ENCODE assay signal across 8 cellular contexts in the genomic region with DNA sequence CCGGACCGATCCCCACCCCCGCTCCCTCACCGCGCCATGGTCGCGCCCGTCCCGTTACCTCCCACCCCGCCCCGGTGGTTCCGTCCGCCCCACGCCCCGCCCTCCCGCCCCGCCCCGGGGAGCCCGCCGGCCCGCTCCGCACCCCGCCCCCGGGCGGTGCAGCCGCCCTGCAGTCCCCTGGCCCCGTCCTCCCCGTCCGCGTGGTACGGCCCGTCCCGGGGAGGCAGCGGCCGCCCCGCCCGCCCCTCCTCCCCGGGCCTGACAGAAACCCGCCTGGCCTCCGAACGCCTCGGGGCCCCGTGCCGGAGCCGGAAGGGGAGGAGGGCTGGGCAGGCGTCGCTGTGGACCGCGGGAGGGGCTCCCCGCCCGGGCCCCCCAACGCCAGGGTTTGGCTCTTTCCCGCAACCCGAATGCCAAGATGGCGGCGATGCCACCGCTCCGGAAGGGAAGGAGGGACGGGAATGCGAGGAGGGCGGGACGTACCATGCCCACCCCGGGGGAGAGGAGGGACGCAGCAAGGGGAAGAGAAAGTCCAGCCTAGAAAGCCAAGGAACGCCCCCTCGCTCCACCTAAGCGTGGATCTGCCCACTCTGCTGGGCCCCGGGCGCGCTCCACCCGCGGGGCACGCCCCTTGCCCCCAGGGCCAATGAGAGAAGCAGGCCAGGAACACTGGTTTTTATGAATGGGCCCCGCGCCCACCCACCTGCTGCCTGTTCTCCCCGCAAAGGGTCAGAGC. TPM values are rescaled to one million over a fixed set of nuclear protein-coding genes. Genes with fewer than 3 reads are reported as not detected.
DNase-seq lines count a peak whose midpoint lies in the region; ATAC-seq and TF ChIP-seq lines count a peak whose summit lies in the region.

A gene (minus strand): TSS at position 56 of the 736 bp plus-strand sequence. CDS start 132 bp downstream, outside the sequence.

- H3K4me2 ChIP-seq in DND-41 (ENCODE audit: insufficient read depth, low read length) (peak within 1 kb of the TSS; percentile 86), GM23248 (ENCODE audit: unreplicated experiment) (peak within 1 kb of the TSS; percentile 100)

- H3F3A ChIP-seq in GM23248 (ENCODE audit: insufficient read depth): peaks cover 52% of the 10 kb centered on the region

- in situ Hi-C loops in GM23248 (cut with MboI): no loop called here

- peak; percentile 96 for DNase-seq in DND-41
- peak; percentile 98 for DNase-seq in GM23248
- DNase-seq in Kasumi-1 (lab: John Stamatoyannopoulos, UW): peak; percentile 96
- DNase-seq in RKO (ENCODE audit: low spot score): peak; percentile 96
- peak; percentile 75 for DNase-seq in activated T-helper 1 cell treated with Interleukin-2 at 50 U/mL for 16 hours (ENCODE audit: low read depth)
- peak; percentile 84 for DNase-seq in esophagus squamous epithelium (lab: John Stamatoyannopoulos, UW)
- peak; percentile 99 for DNase-seq in myocyte (ENCODE audit: low read depth)
- DNase-seq in stimulated activated CD8-positive, alpha-beta memory T cell treated with anti-CD3 and anti-CD28 coated beads, Interleukin-7, amount 100 ng/mL, for 4 hours (ENCODE audit: low read depth in 2 of 2): peak; percentile 68 to 81

- H4K20me1 ChIP-seq in DND-41 (ENCODE audit: insufficient read depth, low read length) (peaks cover 37% of the 10 kb centered on the region), GM23248 (ENCODE audit: insufficient read depth) (no peaks in the 10 kb centered on the region)

- H3K27ac ChIP-seq in DND-41 (ENCODE audit: low read length) (peak within 1 kb of the TSS; percentile 86), GM23248 (peak within 1 kb of the TSS; percentile 96), esophagus squamous epithelium (peak within 1 kb of the TSS; percentile 98 to 100 (median 100))

- peak in 1 of 4 donors; percentile 48 for TF ChIP-seq POLR2A in esophagus squamous epithelium (IDR thresholded peaks at IDR 0.05)

- H3K79me2 ChIP-seq in DND-41 (ENCODE audit: insufficient read depth, low read length) (peaks cover 45% of the 10 kb centered on the region), GM23248 (ENCODE audit: insufficient read depth) (peaks cover 45% of the 10 kb centered on the region)

- peaks cover 40% of the 10 kb centered on the region for H3K4me1 ChIP-seq in DND-41 (ENCODE audit: insufficient read depth, low read length)
- peaks cover 21% of the 10 kb centered on the region for H3K4me1 ChIP-seq in GM23248 (ENCODE audit: insufficient read depth)
- peaks cover 16 to 44% (median 22%) of the 10 kb centered on the region in 3 donors for H3K4me1 ChIP-seq in esophagus squamous epithelium

- H3K4me3 ChIP-seq in DND-41 (ENCODE audit: low read depth in 1 of 2, low read length in 2 of 2) (peak within 1 kb of the TSS; percentile 76 to 83), GM23248 (peak within 1 kb of the TSS; percentile 88), esophagus squamous epithelium (peak within 1 kb of the TSS; percentile 60 to 92 (median 79))

- ATAC-seq in DND-41 (ENCODE audit: insufficient read depth, low read depth): peak; percentile 88

- H3K27me3 ChIP-seq in DND-41 (ENCODE audit: insufficient read depth, low read length, poor library complexity) (no peaks in the 10 kb centered on the region), GM23248 (replicated peaks; ENCODE audit: insufficient read depth) (no peaks in the 10 kb centered on the region), esophagus squamous epithelium (no peaks in the 10 kb centered on the region)

- no peak for TF ChIP-seq CTCF in DND-41 (IDR thresholded peaks at IDR 0.05; ENCODE audit: borderline replicate concordance, extremely low read depth, low read length, poor library complexity, severe bottlenecking)
- TF ChIP-seq CTCF in esophagus squamous epithelium (IDR thresholded peaks at IDR 0.05): no peak

- WGBS in GM23248 (ENCODE audit: low coverage in 1 of 2, low lambda C conversion rate in 2 of 2, missing lambda C conversion rate in 2 of 2), 2 experiments: 1% methylated on average over 24 to 32 of the region's 76 CpGs
- 0% methylated on average over 3 to 13 of the region's 76 CpGs for WGBS in esophagus squamous epithelium, 2 donors

- intact Hi-C loops in esophagus squamous epithelium (cut with DNase I): no loop called here

- H2AFZ ChIP-seq in DND-41 (ENCODE audit: low read depth, low read length): peak within 1 kb of the TSS; percentile 79
- H2AFZ ChIP-seq in GM23248: peak within 1 kb of the TSS; percentile 72

- peak within 1 kb of the TSS; percentile 87 for H3K9ac ChIP-seq in DND-41 (ENCODE audit: low read depth, low read length)
- H3K9ac ChIP-seq in GM23248: peak within 1 kb of the TSS; percentile 97

- H3K9me3 ChIP-seq in DND-41 (ENCODE audit: insufficient read depth, low read length, severe bottlenecking) (no peaks in the 10 kb centered on the region), GM23248 (ENCODE audit: low read depth) (no peaks in the 10 kb centered on the region), esophagus squamous epithelium (no peaks in the 10 kb centered on the region)

- H3K36me3 ChIP-seq in DND-41 (ENCODE audit: insufficient read depth, low read length) (peaks cover 63% of the 10 kb centered on the region), GM23248 (ENCODE audit: low read depth) (peaks cover 21% of the 10 kb centered on the region), esophagus squamous epithelium (peaks cover 7 to 51% (median 23%) of the 10 kb centered on the region in 3 donors)

- H3K9me2 ChIP-seq in GM23248 (ENCODE audit: insufficient read depth): no peaks in the 10 kb centered on the region

RNA-seq across cellular contexts. Expression of the gene that starts here (rescaled TPM):
- total RNA-seq in GM23248 (2014; rRNA removed; shearing (Covaris generic)): 43.6 and 65.8 TPM in 2 replicates
- 12.8 and 13.4 TPM in 2 replicates for polyA plus RNA-seq in GM23248 (2016; fragmentation: Nextera tagmentation; extraction: Ambion mirVana)
- total RNA-seq in esophagus squamous epithelium: 10 to 100 TPM; 14.4 to 32.6 (median 24.1) TPM
- total RNA-seq in myocyte: 74.4 and 89.7 TPM in 2 replicates
- polyA plus RNA-seq in myocyte (2012): 46.0 TPM

Comparison
In these comparisons a context has a peak if more than half of its experiments do, and no peak if none do; other contexts are left out.
1. Peak in every context shown above with its lines: DNase-seq, ATAC-seq, H3K4me3 ChIP-seq and H3K27ac ChIP-seq.